8 cellular contexts compared by ENCODE assay signal in the genomic region with DNA sequence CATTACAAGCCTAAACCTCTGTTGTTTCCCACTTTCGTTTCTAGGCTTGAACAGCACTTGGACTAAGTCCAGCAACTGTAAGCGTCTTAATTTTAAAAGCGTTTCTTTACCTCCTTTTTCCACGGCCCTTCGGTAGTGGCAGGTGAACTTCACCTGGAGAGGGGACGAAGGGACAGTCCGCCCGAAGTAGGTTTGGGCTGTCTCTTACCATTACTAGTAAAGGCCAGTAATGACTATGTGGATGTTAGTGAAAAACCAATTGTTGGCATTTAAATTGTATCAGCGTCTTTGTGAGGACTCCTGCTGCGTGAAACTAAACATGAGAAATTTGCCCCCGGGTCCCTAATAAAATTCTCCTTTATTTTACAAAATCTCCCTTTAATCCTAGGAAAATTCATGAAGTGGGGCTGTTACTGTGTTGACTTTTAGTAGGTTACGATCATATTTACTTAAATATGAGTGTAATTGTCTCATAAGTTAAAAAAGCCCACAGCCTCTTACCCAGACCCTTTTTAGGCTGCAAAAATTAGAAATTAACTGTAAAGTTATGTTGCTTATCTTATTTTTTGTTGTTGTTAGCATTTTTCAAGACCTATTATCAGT. TPM values are rescaled to one million over a fixed set of nuclear protein-coding genes. Genes with fewer than 3 reads are reported as not detected.
DNase-seq lines count a peak whose midpoint lies in the region; ATAC-seq, FAIRE-seq and TF ChIP-seq lines count a peak whose summit lies in the region.

No MANE protein-coding gene starts in this region.

- intact Hi-C loops in activated CD4-positive, alpha-beta memory T cell treated with anti-CD3 and anti-CD28 coated beads for 36 hours (cut with micrococcal nuclease): loop anchor here (2.0 to 10.0 kb wide), 5 partner anchors 197 to 1208 kb away; a partner anchor contains a TSS
- intact Hi-C loops in heart left ventricle (cut with DNase I): loop anchor here (2.0 to 10.0 kb wide), 11 partner anchors 68 to 351 kb away; a partner anchor contains a TSS

- DNase-seq in A549 (ENCODE audit: low read depth in 1 of 2, low spot score in 1 of 2) (no peak), H4 (ENCODE audit: low spot score) (peak; percentile 17), heart left ventricle (no peak), retinal pigment epithelial cell (ENCODE audit: low read depth) (no peak), NCI-H526 treated with DMSO at 0.1 percent for 48 hours (lab: John Stamatoyannopoulos, UW) (no peak)
- no peak for DNase-seq in activated CD4-positive, alpha-beta memory T cell treated with anti-CD3 and anti-CD28 coated beads for 36 hours

- no peaks in the 10 kb centered on the region for H3K27me3 Mint-ChIP-seq in activated CD4-positive, alpha-beta memory T cell treated with anti-CD3 and anti-CD28 coated beads for 36 hours

- H3K4me1 Mint-ChIP-seq in activated CD4-positive, alpha-beta memory T cell treated with anti-CD3 and anti-CD28 coated beads for 36 hours (ENCODE audit: low read depth): peaks cover 59% of the 10 kb centered on the region

- ATAC-seq in A549: no peak
- peak in 2 of 4 donors; percentile 0 to 5 for ATAC-seq in heart left ventricle
- no peak for ATAC-seq in GM21576 (IDR thresholded peaks at IDR 0.05; ENCODE audit: unreplicated experiment)
- no peak for ATAC-seq in GM21526 (IDR thresholded peaks at IDR 0.05; ENCODE audit: low FRiP score, unreplicated experiment)

- H3K9me3 ChIP-seq in A549 (no peaks in the 10 kb centered on the region), heart left ventricle (no peaks in the 10 kb centered on the region)

- H3K27ac Mint-ChIP-seq in activated CD4-positive, alpha-beta memory T cell treated with anti-CD3 and anti-CD28 coated beads for 36 hours: peak overlapping the region; percentile 95

- peaks cover 0 to 20% (median under 1%) of the 10 kb centered on the region in 9 donors for H3K36me3 ChIP-seq in heart left ventricle

- no peak for TF ChIP-seq RAD21 in A549 (conservative IDR thresholded peaks at IDR 0.05 in 1 of 2, IDR thresholded peaks at IDR 0.05 in 1 of 2)

- TF ChIP-seq POLR2A in A549 (IDR thresholded peaks at IDR 0.05; ENCODE audit: low read length): no peak
- no peak for TF ChIP-seq POLR2A in heart left ventricle (IDR thresholded peaks at IDR 0.05)

- WGBS in A549 (ENCODE audit: missing lambda C conversion rate): 4% methylated on average over 12 of the region's 12 CpGs
- WGBS in heart left ventricle, 4 donors: 0 to 1% (median 0%) methylated on average over 12 of the region's 12 CpGs

- H3K4me1 ChIP-seq in A549 (peaks cover 51% of the 10 kb centered on the region), heart left ventricle (peaks cover 6 to 64% (median 45%) of the 10 kb centered on the region in 12 donors)

- TF ChIP-seq EP300 in A549 (IDR thresholded peaks at IDR 0.05): no peak

- H3K4me3 ChIP-seq in A549: peak overlapping the region; percentile 87
- peak overlapping the region; percentile 84 to 100 (median 96) for H3K4me3 ChIP-seq in heart left ventricle
- H3K4me3 ChIP-seq in retinal pigment epithelial cell (ENCODE audit: low read length): peak overlapping the region; percentile 97

- POLR2A ChIA-PET in A549 (lab: Yijun Ruan, JAX): interaction anchor here (1.5 kb wide), 2 partner anchors 68 to 196 kb away, joined by 5 to 10 read pairs; a partner anchor contains a TSS
- POLR2A ChIA-PET in activated CD4-positive, alpha-beta memory T cell treated with anti-CD3 and anti-CD28 coated beads for 36 hours (lab: Charles Lee): interaction anchor here (0.7 to 2.0 kb wide), 2 partner anchors 70 to 139 kb away, joined by 3 to 9 read pairs; a partner anchor contains a TSS

- CTCF ChIA-PET in A549 (lab: Yijun Ruan, JAX): interaction anchor here (0.8 to 1.8 kb wide), 2 partner anchors 52 to 107 kb away, joined by 3 to 6 read pairs; no protein-coding TSS in a partner anchor
- CTCF ChIA-PET in activated CD4-positive, alpha-beta memory T cell treated with anti-CD3 and anti-CD28 coated beads for 36 hours (lab: Charles Lee): interaction anchor here (0.9 to 1.7 kb wide), 3 partner anchors 13 to 190 kb away, joined by 3 to 4 read pairs (median 4); no protein-coding TSS in a partner anchor

- peak overlapping the region; percentile 93 for H3K4me3 Mint-ChIP-seq in activated CD4-positive, alpha-beta memory T cell treated with anti-CD3 and anti-CD28 coated beads for 36 hours

- TF ChIP-seq CTCF in A549 (IDR thresholded peaks at IDR 0.05) (no peak), heart left ventricle (IDR thresholded peaks at IDR 0.05) (no peak), retinal pigment epithelial cell (conservative IDR thresholded peaks at IDR 0.05; ENCODE audit: low read depth, low read length) (no peak)

- H3K4me2 ChIP-seq in A549: peak overlapping the region; percentile 95

- H3K36me3 Mint-ChIP-seq in activated CD4-positive, alpha-beta memory T cell treated with anti-CD3 and anti-CD28 coated beads for 36 hours: no peaks in the 10 kb centered on the region

- H3K27ac ChIP-seq in A549 (peak overlapping the region; percentile 89 to 95), heart left ventricle (peak overlapping the region; percentile 99 to 100 (median 100))

- H3K27me3 ChIP-seq in heart left ventricle: no peaks in the 10 kb centered on the region

- no peak for FAIRE-seq in A549 (lab: Jason Lieb, UNC)

- H3K9me3 Mint-ChIP-seq in activated CD4-positive, alpha-beta memory T cell treated with anti-CD3 and anti-CD28 coated beads for 36 hours: no peaks in the 10 kb centered on the region

TF ChIP-seq in A549, 52 proteins besides CTCF, POLR2A, EP300 and RAD21:
- TF ChIP-seq EHMT2 (IDR thresholded peaks at IDR 0.05; ENCODE audit: low read depth) (no peak), NFE2L2 (conservative IDR thresholded peaks at IDR 0.05; ENCODE audit: low read length) (no peak), GATA3 (IDR thresholded peaks at IDR 0.05; ENCODE audit: borderline replicate concordance) (no peak), CBX8 (IDR thresholded peaks at IDR 0.05) (no peak), JUN (IDR thresholded peaks at IDR 0.05) (no peak), NPAS2 (CRISPR knock-in tag; IDR thresholded peaks at IDR 0.05; ENCODE audit: borderline replicate concordance) (no peak), MAZ (IDR thresholded peaks at IDR 0.05; ENCODE audit: borderline replicate concordance, low read depth, low read length) (no peak), MAFK (IDR thresholded peaks at IDR 0.05; ENCODE audit: partially characterized antibody) (no peak), FOXS1 (CRISPR knock-in tag; IDR thresholded peaks at IDR 0.05) (no peak), ZC3H11A (IDR thresholded peaks at IDR 0.05) (no peak), HOXB13 (CRISPR knock-in tag; IDR thresholded peaks at IDR 0.05; ENCODE audit: low read depth) (no peak), RCOR1 (IDR thresholded peaks at IDR 0.05; ENCODE audit: low read depth, low read length) (no peak)

RNA-seq across cellular contexts. Expression of a gene that starts 1.0 kb away (rescaled TPM):
- polyA plus RNA-seq in A549 (2011; rRNA removed) (226 and 234 TPM in 2 replicates), A549 (2017; fragmentation: RNase III; extraction: RNeasy Plus Mini Kit Qiagen cat#74134 plus additional on column Dnase treatment) (94.1 to 116 TPM (median 115 TPM) in 3 replicates), heart left ventricle (100 to 1,000 TPM; 255 to 338 TPM)
- polyA plus RNA-seq in A549 (2012; cell fraction: cytosol; rRNA removed): 57.7 and 60.8 TPM in 2 replicates
- 35.4 and 40.4 TPM in 2 replicates for polyA plus RNA-seq in A549 (2012; cell fraction: nucleus; rRNA removed)
- 23.6 and 23.8 TPM in 2 replicates for polyA minus RNA-seq in A549 (2011; rRNA and poly(A)+ RNA removed)
- total RNA-seq in H4 (2014; rRNA removed; shearing (Covaris generic)): 141 and 211 TPM in 2 replicates
- total RNA-seq in activated CD4-positive, alpha-beta memory T cell treated with anti-CD3 and anti-CD28 coated beads for 36 hours: 10 to 100 TPM; 87.6 to 92.6 TPM
- total RNA-seq in heart left ventricle: 100 to 1,000 TPM; 402 to 772 (median 504) TPM
